In the genomic region with DNA sequence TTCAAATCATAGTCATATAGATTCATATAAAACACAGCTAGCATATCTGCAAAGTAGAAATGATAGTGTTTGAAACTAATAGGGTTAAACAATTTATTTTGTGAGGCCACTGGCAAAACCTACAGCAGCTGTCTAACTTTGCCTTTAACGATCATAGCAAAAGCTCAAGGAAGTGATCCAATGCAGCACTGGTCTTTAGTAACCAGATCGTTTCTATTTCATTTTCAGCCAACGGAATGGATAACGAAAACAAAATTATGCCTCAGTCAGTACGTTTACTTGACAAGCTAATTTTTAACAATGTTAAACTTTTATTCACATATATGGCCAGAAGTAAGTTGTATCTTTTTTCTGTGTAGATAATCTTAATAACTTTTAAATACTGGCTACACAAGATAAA, we compare ENCODE assay signal across 9 cellular contexts. TPM values are rescaled to one million over a fixed set of nuclear protein-coding genes. Genes with fewer than 3 reads are reported as not detected.
DNase-seq lines count a peak whose midpoint lies in the region; ATAC-seq and TF ChIP-seq lines count a peak whose summit lies in the region.
"Had no signal": no experiment of that assay in that cellular context is flagged by ENCODE, and none has a peak within 500 bp of the region (broad histone marks: within the 10 kb centered on the region; RNA-seq: fewer than 3 reads in every experiment).

No MANE protein-coding gene starts in this region.

- DNase-seq in DND-41 (no peak), fibroblast of mammary gland (ENCODE audit: low read depth) (peak; percentile 50), upper lobe of right lung (no peak), T1000 (lab: John Stamatoyannopoulos, UW) (no peak), NCI-H128 (lab: John Stamatoyannopoulos, UW; ENCODE audit: unreplicated experiment) (no peak), NCI-H82 (lab: John Stamatoyannopoulos, UW) (no peak)

- H2AFZ ChIP-seq in DND-41 (ENCODE audit: low read depth, low read length): no peak overlapping the region

- H3K27me3 ChIP-seq in DND-41 (ENCODE audit: insufficient read depth, low read length, poor library complexity) (no peaks in the 10 kb centered on the region), upper lobe of right lung (no peaks in the 10 kb centered on the region)

- no peak overlapping the region for H3K4me3 ChIP-seq in DND-41 (ENCODE audit: low read depth in 1 of 2, low read length in 2 of 2)
- peak overlapping the region; percentile 15 for H3K4me3 ChIP-seq in fibroblast of mammary gland (ENCODE audit: control insufficient read depth, low read depth, low read length)
- H3K4me3 ChIP-seq in upper lobe of right lung: peak overlapping the region; percentile 32

- H3K9me3 ChIP-seq in DND-41 (ENCODE audit: insufficient read depth, low read length, severe bottlenecking): no peaks in the 10 kb centered on the region
- no peaks in the 10 kb centered on the region for H3K9me3 ChIP-seq in upper lobe of right lung

- no peak overlapping the region for H3K4me2 ChIP-seq in DND-41 (ENCODE audit: insufficient read depth, low read length)

- H3K27ac ChIP-seq in DND-41 (ENCODE audit: low read length) (no peak overlapping the region), upper lobe of right lung (peak overlapping the region; percentile 24)
- H3K27ac ChIP-seq: HL-60 had no signal

- peaks cover 95% of the 10 kb centered on the region for H3K79me2 ChIP-seq in DND-41 (ENCODE audit: insufficient read depth, low read length)

- no peak overlapping the region for H3K9ac ChIP-seq in DND-41 (ENCODE audit: low read depth, low read length)

- H3K4me1 ChIP-seq in DND-41 (ENCODE audit: insufficient read depth, low read length) (no peaks in the 10 kb centered on the region), upper lobe of right lung (peaks cover 36% of the 10 kb centered on the region)

- peak; percentile 56; the same call in 2 of the 3 replicates for ATAC-seq in DND-41 (ENCODE audit: insufficient read depth, low read depth)
- ATAC-seq in GM19468 (IDR thresholded peaks at IDR 0.05; ENCODE audit: extremely low read depth, unreplicated experiment): peak; percentile 64
- peak; percentile 60 for ATAC-seq in HG03575 (IDR thresholded peaks at IDR 0.05; ENCODE audit: extremely low read depth, insufficient number of reproducible peaks, low FRiP score, unreplicated experiment)
- no peak for ATAC-seq in upper lobe of right lung

- H4K20me1 ChIP-seq in DND-41 (ENCODE audit: insufficient read depth, low read length): peaks cover 13% of the 10 kb centered on the region

- TF ChIP-seq CTCF in DND-41 (IDR thresholded peaks at IDR 0.05; ENCODE audit: borderline replicate concordance, extremely low read depth, low read length, poor library complexity, severe bottlenecking) (no peak), fibroblast of mammary gland (conservative IDR thresholded peaks at IDR 0.05; ENCODE audit: control insufficient read depth, insufficient read depth, low read depth, low read length) (no peak), upper lobe of right lung (IDR thresholded peaks at IDR 0.05) (no peak)

- H3K36me3 ChIP-seq in DND-41 (ENCODE audit: insufficient read depth, low read length) (no peaks in the 10 kb centered on the region; the same call in 1 of the 2 replicates), upper lobe of right lung (no peaks in the 10 kb centered on the region)

- intact Hi-C loops in upper lobe of right lung (cut with DNase I): no loop called here

RNA-seq across cellular contexts. Expression of gene MLLT3, which starts 17.7 kb away (rescaled TPM):
- total RNA-seq in upper lobe of right lung: 15.4 TPM

Comparison
In these comparisons a context has a peak if more than half of its experiments do, and no peak if none do; other contexts are left out.
1. H3K4me3 ChIP-seq: peak in fibroblast of mammary gland (single experiment) and upper lobe of right lung (single experiment); none in DND-41 (0 of 2).